ENCODE assay signal across 13 cellular contexts in the genomic region with DNA sequence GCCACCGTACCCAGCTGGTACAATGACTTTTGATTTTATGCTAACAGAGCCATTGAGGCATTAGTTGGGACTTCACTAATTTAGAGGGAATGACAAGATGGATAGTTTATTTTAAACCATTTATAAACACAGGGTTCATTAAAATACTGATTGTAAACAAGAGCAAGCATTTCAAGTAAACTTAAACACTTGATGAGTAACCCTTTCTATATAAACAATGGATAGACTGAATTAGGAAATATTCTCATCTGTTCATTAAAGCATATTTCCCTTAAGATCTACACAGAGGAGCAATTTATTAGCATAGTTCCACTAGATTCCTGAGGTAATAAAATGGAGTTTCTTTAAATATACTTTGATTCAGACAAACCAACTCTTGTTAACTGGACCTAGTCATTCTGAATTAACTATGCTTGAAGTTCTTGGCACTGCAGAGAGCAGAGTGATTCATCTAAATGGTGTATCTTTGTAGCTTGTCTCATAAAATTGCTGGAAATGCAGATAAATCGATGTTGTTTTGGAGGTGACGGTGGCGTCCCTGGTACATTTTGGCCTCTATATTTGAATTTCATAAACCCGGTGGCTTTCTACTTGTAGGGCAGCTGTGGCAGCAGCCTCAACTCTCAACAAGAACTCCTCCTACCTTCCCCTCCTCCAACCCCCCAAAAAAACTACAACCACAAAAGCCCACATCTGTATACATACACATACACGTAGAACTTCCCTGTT.
DNase-seq lines count a peak whose midpoint lies in the region; ATAC-seq and TF ChIP-seq lines count a peak whose summit lies in the region.
"Had no signal": no experiment of that assay in that cellular context is flagged by ENCODE, and none has a peak within 500 bp of the region (broad histone marks: within the 10 kb centered on the region; RNA-seq: fewer than 3 reads in every experiment).

No MANE protein-coding gene starts in this region.

- no peak overlapping the region for H3K9ac ChIP-seq in muscle layer of colon (ENCODE audit: low read length)
- H3K9ac ChIP-seq: BLaER1 had no signal

- ATAC-seq in GM18858 (IDR thresholded peaks at IDR 0.05; ENCODE audit: unreplicated experiment) = no peak

- TF ChIP-seq CTCF in choroid plexus epithelial cell (conservative IDR thresholded peaks at IDR 0.05; ENCODE audit: low read depth, low read length) = no peak

- H3K4me1 ChIP-seq in muscle layer of colon (ENCODE audit: insufficient read depth, low read length) = peaks cover 9% of the 10 kb centered on the region
- H3K4me1 ChIP-seq: BLaER1 had no signal

- no peak overlapping the region for H3K4me3 ChIP-seq in choroid plexus epithelial cell (ENCODE audit: low read depth, low read length)
- no peak overlapping the region for H3K4me3 ChIP-seq in muscle layer of colon (ENCODE audit: low read depth in 1 of 2, low read length in 2 of 2)
- H3K4me3 ChIP-seq: BLaER1, lung had no signal

- H3K27ac ChIP-seq in muscle layer of colon (ENCODE audit: low read depth, low read length) = peak overlapping the region; percentile 78
- H3K27ac ChIP-seq: BLaER1 had no signal

- no peaks in the 10 kb centered on the region for H3K9me3 ChIP-seq in muscle layer of colon (ENCODE audit: low read length)
- H3K9me3 ChIP-seq: BLaER1 had no signal

- H3K36me3 ChIP-seq in muscle layer of colon (ENCODE audit: insufficient read depth, low read length) = no peaks in the 10 kb centered on the region

- DNase-seq in AG08396 (ENCODE audit: low spot score) = peak; percentile 45
- DNase-seq in MV-4-11 (lab: John Stamatoyannopoulos, UW) = peak; percentile 9
- DNase-seq in choroid plexus epithelial cell (ENCODE audit: low read depth) = peak; percentile 39
- DNase-seq in SW480 (ENCODE audit: low spot score) = no peak
- no peak for DNase-seq in NCI-H446 treated with DMSO at 0.1 percent for 48 hours (lab: John Stamatoyannopoulos, UW)
- DNase-seq in HuH-7.5 (ENCODE audit: low spot score) = no peak
- DNase-seq: activated naive CD4-positive, alpha-beta T cell treated with anti-CD3 and anti-CD28 coated beads, Interleukin-2, amount 10 ng/mL, durations not matched to agents 7 days and 5 days; NCI-H1436 treated with DMSO at 0.1 percent for 48 hours; NCI-H526 had no signal

- no peaks in the 10 kb centered on the region for H3K27me3 ChIP-seq in muscle layer of colon (ENCODE audit: control insufficient read depth in 1 of 2, insufficient read depth in 2 of 2, low read length in 2 of 2)
- H3K27me3 ChIP-seq: BLaER1 had no signal

Comparison
In these comparisons a context has a peak if more than half of its experiments do, and no peak if none do; other contexts are left out.
1. DNase-seq: peak in AG08396 (single experiment), MV-4-11 (single experiment) and choroid plexus epithelial cell (single experiment); none in SW480 (single experiment), NCI-H446 treated with DMSO at 0.1 percent for 48 hours (single experiment) and HuH-7.5 (single experiment).